Comparison of ENCODE assay signal across 20 cellular contexts in genomic region chr2:234198976-234199375, GRCh38.
"Had no signal": no experiment of that assay in that cellular context is flagged by ENCODE, and none has a peak within 500 bp of the region (broad histone marks: within the 10 kb centered on the region; RNA-seq: fewer than 3 reads in every experiment).

No MANE protein-coding gene starts in this region.

- H3K9ac ChIP-seq: parathyroid adenoma had no signal

- DNase-seq: activated CD4-positive, alpha-beta T cell treated with anti-CD3 and anti-CD28 coated beads for 36 hours; activated CD4-positive, alpha-beta T cell treated with anti-CD3 and anti-CD28 coated beads, Interleukin-2, amount 50 U/mL, for 4 hours; activated CD8-positive, alpha-beta memory T cell treated with anti-CD3 and anti-CD28 coated beads for 24 hours; activated CD8-positive, alpha-beta memory T cell treated with anti-CD3 and anti-CD28 coated beads, Interleukin-2, amount 50 U/mL, for 4 hours; activated naive CD4-positive, alpha-beta T cell treated with Interleukin-2 at 50 U/mL for 16 hours; activated naive CD8-positive, alpha-beta T cell treated with anti-CD3 and anti-CD28 coated beads, Interleukin-2, amount 10 ng/mL, durations not matched to agents 7 days and 5 days; activated T-cell treated with anti-CD3 and anti-CD28 coated beads, Interleukin-2, amount 50 U/mL, for 24 hours; amygdala; heart left ventricle; left colon; mesendoderm; mucosa of descending colon; nucleus accumbens; right cardiac atrium; stimulated activated CD4-positive, alpha-beta T cell treated with anti-CD3 and anti-CD28 coated beads, Interleukin-1b, Interleukin-23, amount 100 ng/mL, for 48 hours had no signal

- H3K27ac ChIP-seq: epithelial cell of prostate, heart left ventricle, parathyroid adenoma, tibial nerve had no signal

- H3K36me3 ChIP-seq: heart left ventricle, tibial nerve had no signal

- H3K4me1 ChIP-seq: parathyroid adenoma had no signal

- H3K4me3 ChIP-seq: heart left ventricle, mucosa of descending colon, tibial nerve had no signal

- H3K4me3 Mint-ChIP-seq: activated CD4-positive, alpha-beta T cell treated with anti-CD3 and anti-CD28 coated beads for 36 hours; activated naive CD8-positive, alpha-beta T cell treated with anti-CD3 and anti-CD28 coated beads, Interleukin-2, amount 10 ng/mL, durations not matched to agents 7 days and 5 days; activated T-cell treated with anti-CD3 and anti-CD28 coated beads, Interleukin-2, amount 50 U/mL, for 24 hours; activated T-helper 17 cell treated with anti-CD3 and anti-CD28 coated beads, Interleukin-2, amount 50 U/mL, for 72 hours; stimulated activated naive CD8-positive, alpha-beta T cell treated with anti-CD3 and anti-CD28 coated beads, Interleukin-15, Interleukin-2, amounts not matched to agents 100 ng/mL and 50 ng/mL, for 24 hours had no signal

- H3K4me1 Mint-ChIP-seq: activated T-helper 17 cell treated with anti-CD3 and anti-CD28 coated beads, Interleukin-2, amount 50 U/mL, for 72 hours had no signal

- H3K9me3 Mint-ChIP-seq: activated T-helper 17 cell treated with anti-CD3 and anti-CD28 coated beads, Interleukin-2, amount 50 U/mL, for 72 hours; stimulated activated naive CD8-positive, alpha-beta T cell treated with anti-CD3 and anti-CD28 coated beads, Interleukin-15, Interleukin-2, amounts not matched to agents 100 ng/mL and 50 ng/mL, for 24 hours had no signal

- H3K79me2 ChIP-seq: parathyroid adenoma had no signal

- H2AFZ ChIP-seq: parathyroid adenoma had no signal

- ATAC-seq: activated CD4-positive, alpha-beta T cell treated with anti-CD3 and anti-CD28 coated beads for 36 hours; activated T-helper 17 cell treated with anti-CD3 and anti-CD28 coated beads, Interleukin-2, amount 50 U/mL, for 72 hours; heart left ventricle; left colon; mucosa of descending colon; right cardiac atrium had no signal

- H3K27me3 ChIP-seq: tibial nerve had no signal

- H3K27ac Mint-ChIP-seq: activated CD4-positive, alpha-beta T cell treated with anti-CD3 and anti-CD28 coated beads for 36 hours; activated naive CD8-positive, alpha-beta T cell treated with anti-CD3 and anti-CD28 coated beads, Interleukin-2, amount 10 ng/mL, durations not matched to agents 7 days and 5 days; activated T-cell treated with anti-CD3 and anti-CD28 coated beads, Interleukin-2, amount 50 U/mL, for 24 hours; stimulated activated naive CD8-positive, alpha-beta T cell treated with anti-CD3 and anti-CD28 coated beads, Interleukin-15, Interleukin-2, amounts not matched to agents 100 ng/mL and 50 ng/mL, for 24 hours had no signal

- H3K9me3 ChIP-seq: heart left ventricle, mucosa of descending colon, tibial nerve had no signal

- H3K27me3 Mint-ChIP-seq: activated CD4-positive, alpha-beta T cell treated with anti-CD3 and anti-CD28 coated beads for 36 hours; activated T-cell treated with anti-CD3 and anti-CD28 coated beads, Interleukin-2, amount 50 U/mL, for 24 hours had no signal
